8 cellular contexts compared by ENCODE assay signal in the genomic region with DNA sequence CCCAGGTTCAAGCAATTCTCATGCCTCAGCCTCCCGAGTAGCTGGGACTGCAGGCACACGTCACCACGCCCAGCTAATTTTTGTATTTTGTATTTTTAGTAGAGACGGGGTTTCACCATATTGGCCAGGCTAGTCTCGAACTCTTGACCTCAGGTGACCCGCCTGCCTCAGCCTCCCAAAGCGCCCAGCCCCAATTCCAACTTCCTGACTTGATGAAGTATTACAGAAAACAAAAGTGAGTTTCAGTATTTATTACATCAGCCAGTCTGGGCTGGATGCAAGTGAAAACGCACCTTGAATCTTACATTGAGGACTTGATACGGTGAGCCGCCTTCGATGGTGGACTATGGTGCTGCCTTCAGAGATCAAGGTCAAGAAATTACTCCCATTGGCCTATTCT. TPM values are rescaled to one million over a fixed set of nuclear protein-coding genes. Genes with fewer than 3 reads are reported as not detected.
DNase-seq lines count a peak whose midpoint lies in the region; ATAC-seq and TF ChIP-seq lines count a peak whose summit lies in the region.
"Not testable (repeated sequence)": the region's sequence is repeated elsewhere in the genome, so short reads cannot be mapped to it uniquely, and the experiment has no call there.

No MANE protein-coding gene starts in this region.

- H3K27me3 Mint-ChIP-seq in T-helper 2 cell treated with Interferon-gamma antibody and Interleukin-4, amounts not matched to agents 5 μg/mL and 100 μg/mL, for 36 hours (ENCODE audit: low read depth); activated T-cell treated with anti-CD3 and anti-CD28 coated beads, Interleukin-2, amount 50 U/mL, for 24 hours; mesothelial cell of epicardium (ENCODE audit: low read depth); type B pancreatic cell: not testable (repeated sequence)

- intact Hi-C loops in body of pancreas (cut with DNase I); sigmoid colon (cut with DNase I): not testable (repeated sequence)

- H3K36me3 ChIP-seq in HEK293 (ENCODE audit: control insufficient read depth in 2 of 2, insufficient read depth in 1 of 2, low read length in 2 of 2) = peaks cover 7 to 22% of the 10 kb centered on the region in 2 experiments
- H3K36me3 ChIP-seq in body of pancreas (replicated peaks in 1 of 2; ENCODE audit: insufficient read depth in 1 of 2, low read depth in 2 of 2) = not testable (repeated sequence)
- peaks cover 0 to 14% (median 6%) of the 10 kb centered on the region in 4 donors for H3K36me3 ChIP-seq in sigmoid colon

- DNase-seq in T-helper 2 cell treated with Interferon-gamma antibody and Interleukin-4, amounts not matched to agents 5 μg/mL and 100 μg/mL, for 36 hours (ENCODE audit: low spot score); activated T-cell treated with anti-CD3 and anti-CD28 coated beads, Interleukin-2, amount 50 U/mL, for 24 hours; body of pancreas; mesothelial cell of epicardium (ENCODE audit: low spot score in 2 of 2, unreplicated experiment in 2 of 2); sigmoid colon; type B pancreatic cell (ENCODE audit: extremely low spot score, unreplicated experiment): not testable (repeated sequence)

- H3K27me3 ChIP-seq in body of pancreas, sigmoid colon: not testable (repeated sequence)

- CTCF ChIA-PET in HEK293 (lab: Yijun Ruan, JAX) = interaction anchor here (1.4 to 1.9 kb wide), 2 partner anchors 49 to 145 kb away, joined by 7 to 10 read pairs; no protein-coding TSS in a partner anchor

- POLR2A ChIA-PET in HEK293 (lab: Yijun Ruan, JAX) = not testable (repeated sequence)

- not testable (repeated sequence) for H3K9me3 ChIP-seq in HEK293 (ENCODE audit: control insufficient read depth, insufficient read depth, low read depth, low read length); body of pancreas; sigmoid colon

- peak overlapping the region; percentile 5 for H3K4me3 Mint-ChIP-seq in T-helper 2 cell treated with Interferon-gamma antibody and Interleukin-4, amounts not matched to agents 5 μg/mL and 100 μg/mL, for 36 hours
- not testable (repeated sequence) for H3K4me3 Mint-ChIP-seq in activated T-cell treated with anti-CD3 and anti-CD28 coated beads, Interleukin-2, amount 50 U/mL, for 24 hours; mesothelial cell of epicardium; type B pancreatic cell

- not testable (repeated sequence) for H3K9me3 Mint-ChIP-seq in T-helper 2 cell treated with Interferon-gamma antibody and Interleukin-4, amounts not matched to agents 5 μg/mL and 100 μg/mL, for 36 hours; activated T-cell treated with anti-CD3 and anti-CD28 coated beads, Interleukin-2, amount 50 U/mL, for 24 hours; mesothelial cell of epicardium; type B pancreatic cell

- not testable (repeated sequence) for TF ChIP-seq CTCF in 22Rv1 (IDR thresholded peaks at IDR 0.05); HEK293 (tag by site-specific recombination; IDR thresholded peaks at IDR 0.05); body of pancreas (IDR thresholded peaks at IDR 0.05); mesothelial cell of epicardium (IDR thresholded peaks at IDR 0.05; ENCODE audit: unreplicated experiment); sigmoid colon (IDR thresholded peaks at IDR 0.05); type B pancreatic cell (conservative IDR thresholded peaks at IDR 0.05)

- TF ChIP-seq EP300 in sigmoid colon (IDR thresholded peaks at IDR 0.05) = not testable (repeated sequence)

- peaks cover 37% of the 10 kb centered on the region for H3K4me1 Mint-ChIP-seq in T-helper 2 cell treated with Interferon-gamma antibody and Interleukin-4, amounts not matched to agents 5 μg/mL and 100 μg/mL, for 36 hours (ENCODE audit: low read depth)
- H3K4me1 Mint-ChIP-seq in activated T-cell treated with anti-CD3 and anti-CD28 coated beads, Interleukin-2, amount 50 U/mL, for 24 hours (ENCODE audit: low read depth) = peaks cover 44% of the 10 kb centered on the region
- H3K4me1 Mint-ChIP-seq in mesothelial cell of epicardium (peaks cover 32% of the 10 kb centered on the region), type B pancreatic cell (ENCODE audit: unreplicated experiment) (peaks cover 29% of the 10 kb centered on the region)

- not testable (repeated sequence) for H3K4me3 ChIP-seq in HEK293 (ENCODE audit: low read depth, low read length); body of pancreas; sigmoid colon

- peaks cover 22% of the 10 kb centered on the region for H3K36me3 Mint-ChIP-seq in T-helper 2 cell treated with Interferon-gamma antibody and Interleukin-4, amounts not matched to agents 5 μg/mL and 100 μg/mL, for 36 hours (ENCODE audit: low read depth)
- H3K36me3 Mint-ChIP-seq in activated T-cell treated with anti-CD3 and anti-CD28 coated beads, Interleukin-2, amount 50 U/mL, for 24 hours (ENCODE audit: low read depth) = peaks cover 31% of the 10 kb centered on the region
- peaks cover 11% of the 10 kb centered on the region for H3K36me3 Mint-ChIP-seq in mesothelial cell of epicardium
- peaks cover 13% of the 10 kb centered on the region for H3K36me3 Mint-ChIP-seq in type B pancreatic cell

- 90 to 97% methylated on average over 11 of the region's 11 CpGs for WGBS in body of pancreas, 2 donors
- WGBS in sigmoid colon, 2 donors = 86 to 91% methylated on average over 11 of the region's 11 CpGs

- H3K27ac Mint-ChIP-seq in T-helper 2 cell treated with Interferon-gamma antibody and Interleukin-4, amounts not matched to agents 5 μg/mL and 100 μg/mL, for 36 hours = not testable (repeated sequence)
- peak overlapping the region; percentile 75 for H3K27ac Mint-ChIP-seq in activated T-cell treated with anti-CD3 and anti-CD28 coated beads, Interleukin-2, amount 50 U/mL, for 24 hours
- H3K27ac Mint-ChIP-seq in mesothelial cell of epicardium (peak overlapping the region; percentile 97), type B pancreatic cell (peak overlapping the region; percentile 96)

- not testable (repeated sequence) for TF ChIP-seq POLR2A in body of pancreas (IDR thresholded peaks at IDR 0.05); sigmoid colon (IDR thresholded peaks at IDR 0.05)

- H3K27ac ChIP-seq in 22Rv1 (peak overlapping the region; percentile 100), HEK293 (ENCODE audit: extremely low read depth, low read depth, low read length) (0 out of 2 replicates have a peak overlapping the region, but pooled peaks have one; percentile 100), body of pancreas (peak overlapping the region in 3 of 4 donors; percentile 99 to 100 (median 100)), sigmoid colon (peak overlapping the region; percentile 97 to 100 (median 100))

- not testable (repeated sequence) for H3K4me1 ChIP-seq in HEK293 (ENCODE audit: control insufficient read depth, insufficient read depth, low read length)
- H3K4me1 ChIP-seq in body of pancreas (peaks cover 47% of the 10 kb centered on the region), sigmoid colon (peaks cover 0 to 42% (median 27%) of the 10 kb centered on the region in 4 donors)

- not testable (repeated sequence) for ATAC-seq in body of pancreas

RNA-seq across cellular contexts. Expression of gene IRF2BPL, which starts 7.1 kb away (rescaled TPM):
- total RNA-seq in body of pancreas (10 to 100 TPM; 26.7 to 52.1 TPM), mesothelial cell of epicardium (126 to 131 TPM (median 128 TPM) in 3 replicates), sigmoid colon (10 to 100 TPM; 34.7 to 63.1 (median 57.9) TPM), type B pancreatic cell (ENCODE audit: low replicate concordance) (59.7 and 116 TPM in 2 replicates)
- 10 to 100 TPM in 1 of 3 donors, 1 to 10 TPM in 2; 3.0 to 13.8 (median 6.6) TPM for polyA plus RNA-seq in sigmoid colon
